In the genomic region with DNA sequence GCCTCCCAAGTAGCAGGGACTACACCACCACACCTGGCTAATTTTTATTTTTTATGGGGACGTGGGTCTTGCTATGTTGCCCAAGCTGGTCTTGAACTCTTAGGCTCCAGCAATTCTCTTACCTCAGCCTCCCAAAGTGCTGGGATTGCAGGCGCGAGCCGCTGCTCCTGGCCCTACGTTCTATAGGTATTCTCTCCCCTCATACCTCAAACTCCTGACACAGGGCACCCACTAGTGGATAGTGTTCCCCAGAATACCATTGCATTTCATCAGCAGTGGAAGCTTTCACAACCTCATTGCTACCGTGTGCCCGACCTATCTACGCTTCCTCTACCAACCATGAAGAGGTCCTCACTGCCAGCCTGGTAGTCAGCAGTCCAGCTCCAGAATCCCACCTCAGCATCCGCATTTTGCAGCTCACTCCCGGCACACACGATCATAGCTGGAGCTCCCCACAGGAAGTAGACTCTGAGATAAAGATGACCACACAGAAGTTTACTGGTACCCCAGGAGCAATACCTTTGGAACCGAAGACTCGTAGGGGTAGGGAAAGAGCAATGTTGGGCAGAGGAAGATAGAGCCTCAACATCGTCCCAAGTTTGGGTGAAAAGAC, we compare ENCODE assay signal across 21 cellular contexts. TPM values are rescaled to one million over a fixed set of nuclear protein-coding genes. Genes with fewer than 3 reads are reported as not detected.
DNase-seq lines count a peak whose midpoint lies in the region; ATAC-seq, FAIRE-seq and TF ChIP-seq lines count a peak whose summit lies in the region.
"Had no signal": no experiment of that assay in that cellular context is flagged by ENCODE, and none has a peak within 500 bp of the region (broad histone marks: within the 10 kb centered on the region; RNA-seq: fewer than 3 reads in every experiment).

No MANE protein-coding gene starts in this region.

- H3K9ac ChIP-seq in adipocyte (ENCODE audit: low read length) (no peak overlapping the region), neural progenitor cell (no peak overlapping the region)

- H3K27me3 ChIP-seq in Caco-2 (replicated peaks; ENCODE audit: control insufficient read depth, insufficient read depth, low read length), result no peaks in the 10 kb centered on the region
- peaks cover 19% of the 10 kb centered on the region for H3K27me3 ChIP-seq in adipocyte (replicated peaks; ENCODE audit: control insufficient read depth, insufficient read depth, low read length)
- no peaks in the 10 kb centered on the region for H3K27me3 ChIP-seq in neural progenitor cell

- no peaks in the 10 kb centered on the region for H3K36me3 Mint-ChIP-seq in Caco-2 (ENCODE audit: insufficient read depth, unreplicated experiment)
- H3K36me3 Mint-ChIP-seq in neural progenitor cell, result no peaks in the 10 kb centered on the region
- H3K36me3 Mint-ChIP-seq: activated naive CD8-positive, alpha-beta T cell treated with anti-CD3 and anti-CD28 coated beads for 36 hours; CD4-positive, alpha-beta memory T cell; naive B cell had no signal

- H3K4me1 Mint-ChIP-seq in Caco-2 (ENCODE audit: low read depth, unreplicated experiment) (peaks cover 15% of the 10 kb centered on the region), neural progenitor cell (no peaks in the 10 kb centered on the region)

- CTCF ChIA-PET in Caco-2 (lab: Charles Lee), result interaction anchor here (0.5 to 1.0 kb wide), 4 partner anchors 14 to 202 kb away, joined by 3 to 5 read pairs (median 3); no protein-coding TSS in a partner anchor

- no peak overlapping the region for H3K4me2 ChIP-seq in neural progenitor cell

- no peaks in the 10 kb centered on the region for H3F3A ChIP-seq in neural progenitor cell (ENCODE audit: low read depth)

- intact Hi-C loops in Caco-2 (cut with micrococcal nuclease; ENCODE audit: unreplicated experiment), result loop anchor here (2.0 to 5.0 kb wide), 3 partner anchors 35 to 567 kb away; a partner anchor contains a TSS

- no TSS peak for BruUV-seq in Caco-2 (replicated peaks; lab: Mats Ljungman, UMichigan)

- ATAC-seq in stimulated activated naive CD8-positive, alpha-beta T cell treated with anti-CD3 and anti-CD28 coated beads, Interleukin-15, Interleukin-2, amounts not matched to agents 100 U/mL and 50 U/mL, for 24 hours, result no peak

- POLR2A ChIA-PET in Caco-2 (lab: Charles Lee), result interaction anchor here (1.1 kb wide), 1 partner anchor 68 kb away, joined by 4 read pairs; no protein-coding TSS in a partner anchor

- H3K4me3 ChIP-seq in Caco-2 (ENCODE audit: low read depth, low read length), result no peak overlapping the region
- peak overlapping the region; percentile 55 for H3K4me3 ChIP-seq in adipocyte (ENCODE audit: low read length)
- no peak overlapping the region for H3K4me3 ChIP-seq in neural progenitor cell
- H3K4me3 ChIP-seq: heart left ventricle had no signal

- no peak for FAIRE-seq in frontal cortex (lab: Jason Lieb, UNC)
- FAIRE-seq: endothelial cell of umbilical vein had no signal

- H3K4me3 Mint-ChIP-seq in Caco-2 (ENCODE audit: unreplicated experiment) (peak overlapping the region; percentile 58), neural progenitor cell (no peak overlapping the region)
- H3K4me3 Mint-ChIP-seq: activated naive CD8-positive, alpha-beta T cell treated with anti-CD3 and anti-CD28 coated beads for 36 hours; CD4-positive, alpha-beta memory T cell; central memory CD8-positive, alpha-beta T cell; naive B cell had no signal

- H3K9me3 ChIP-seq in Caco-2, result no peaks in the 10 kb centered on the region
- H3K9me3 ChIP-seq in adipocyte (ENCODE audit: control insufficient read depth, low read length), result peaks cover 22% of the 10 kb centered on the region
- no peaks in the 10 kb centered on the region for H3K9me3 ChIP-seq in neural progenitor cell (ENCODE audit: low read depth)
- H3K9me3 ChIP-seq: heart left ventricle had no signal

- no peak overlapping the region for H3K27ac ChIP-seq in neural progenitor cell
- H3K27ac ChIP-seq: heart left ventricle, HL-60 had no signal

- H2AFZ ChIP-seq in neural progenitor cell (replicated peaks), result peak overlapping the region; percentile 71

- H3K9me3 Mint-ChIP-seq in Caco-2 (ENCODE audit: unreplicated experiment), result no peaks in the 10 kb centered on the region
- peaks cover 4% of the 10 kb centered on the region for H3K9me3 Mint-ChIP-seq in neural progenitor cell
- H3K9me3 Mint-ChIP-seq: activated naive CD8-positive, alpha-beta T cell treated with anti-CD3 and anti-CD28 coated beads for 36 hours; CD4-positive, alpha-beta memory T cell; central memory CD8-positive, alpha-beta T cell had no signal

- H4K20me1 ChIP-seq in neural progenitor cell (ENCODE audit: low read depth), result no peaks in the 10 kb centered on the region

- H3K27me3 Mint-ChIP-seq in Caco-2 (ENCODE audit: insufficient read depth, unreplicated experiment) (peaks cover 3% of the 10 kb centered on the region), neural progenitor cell (ENCODE audit: insufficient read depth, low read depth) (no peaks in the 10 kb centered on the region)

- no peaks in the 10 kb centered on the region for H3K79me2 ChIP-seq in neural progenitor cell (ENCODE audit: low read depth)

- H3K4me1 ChIP-seq in Caco-2 (no peaks in the 10 kb centered on the region), adipocyte (ENCODE audit: control insufficient read depth, insufficient read depth, low read length) (peaks cover 5% of the 10 kb centered on the region), neural progenitor cell (no peaks in the 10 kb centered on the region)

- TF ChIP-seq CTCF in Caco-2 (IDR thresholded peaks at IDR 0.05; ENCODE audit: insufficient read depth in 1 of 2, low read depth in 1 of 2, low read length in 1 of 2, severe bottlenecking in 1 of 2, unreplicated experiment in 1 of 2), result no peak
- TF ChIP-seq CTCF in neural progenitor cell (IDR thresholded peaks at IDR 0.05), result no peak

- H3K27ac Mint-ChIP-seq in Caco-2 (ENCODE audit: unreplicated experiment) (no peak overlapping the region), neural progenitor cell (no peak overlapping the region)
- H3K27ac Mint-ChIP-seq: activated naive CD8-positive, alpha-beta T cell treated with anti-CD3 and anti-CD28 coated beads for 36 hours; CD4-positive, alpha-beta memory T cell had no signal

- H3K36me3 ChIP-seq in Caco-2 (ENCODE audit: control insufficient read depth, insufficient read depth, low read length) (no peaks in the 10 kb centered on the region), adipocyte (ENCODE audit: control insufficient read depth, insufficient read depth, low read length, severe bottlenecking) (no peaks in the 10 kb centered on the region), neural progenitor cell (no peaks in the 10 kb centered on the region)
- H3K36me3 ChIP-seq: heart left ventricle had no signal

- DNase-seq in Caco-2 (peak in 1 of 2 experiments; percentile 32), HT1080 (ENCODE audit: low read depth) (peak; percentile 21), adipocyte (ENCODE audit: low read depth) (no peak), neural progenitor cell (ENCODE audit: low spot score) (no peak), frontal cortex (ENCODE audit: low spot score in 2 of 2) (no peak), GM19238 (ENCODE audit: insufficient read length, low spot score) (no peak)
- DNase-seq in stimulated activated naive CD8-positive, alpha-beta T cell treated with anti-CD3 and anti-CD28 coated beads, Interleukin-15, Interleukin-2, amounts not matched to agents 100 U/mL and 50 U/mL, for 24 hours, result no peak
- DNase-seq: activated CD4-positive, CD25-positive, alpha-beta regulatory T cell treated with anti-CD3 and anti-CD28 coated beads, Interleukin-2, amount 50 U/mL, for 72 hours; activated CD8-positive, alpha-beta memory T cell treated with anti-CD3 and anti-CD28 coated beads, Interleukin-2, amount 50 U/mL, for 4 hours; activated naive CD8-positive, alpha-beta T cell treated with anti-CD3 and anti-CD28 coated beads for 36 hours; CD4-positive, alpha-beta memory T cell; left cardiac atrium; naive B cell; NCI-H2107; stimulated activated CD4-positive, alpha-beta T cell treated with anti-CD3 and anti-CD28 coated beads, Interleukin-4, amount 100 ng/mL, for 1 hour had no signal

RNA-seq across cellular contexts. Expression of a gene that starts 9.3 kb away (rescaled TPM):
- total RNA-seq in Caco-2 (2022) (not detected in 2 replicates), neural progenitor cell (ENCODE audit: low replicate concordance) (not detected in 2 replicates), frontal cortex (not detected)
- not detected in 2 replicates for total RNA-seq in HT1080 (2014; rRNA removed; shearing (Covaris generic))
- polyA plus RNA-seq in HT1080 (2015; cell fraction: cytosol; rRNA removed), result not detected in 2 replicates
- polyA plus RNA-seq in HT1080 (2015; cell fraction: nucleus; rRNA removed), result not detected in 2 replicates
- total RNA-seq: activated naive CD8-positive, alpha-beta T cell treated with anti-CD3 and anti-CD28 coated beads for 36 hours; CD4-positive, alpha-beta memory T cell; endothelial cell of umbilical vein; left cardiac atrium; MCF 10A; urinary bladder had no signal
- polyA plus RNA-seq: CD4-positive, alpha-beta memory T cell; endothelial cell of umbilical vein had no signal

RNA-seq across cellular contexts. Expression of a gene that starts 21.2 kb away (rescaled TPM):
- total RNA-seq in Caco-2 (2022), result not detected in 2 replicates
- not detected in 2 replicates for total RNA-seq in HT1080 (2014; rRNA removed; shearing (Covaris generic))
- not detected in 2 replicates for polyA plus RNA-seq in HT1080 (2015; cell fraction: cytosol; rRNA removed)
- polyA plus RNA-seq in HT1080 (2015; cell fraction: nucleus; rRNA removed), result not detected in 2 replicates
- total RNA-seq in neural progenitor cell (ENCODE audit: low replicate concordance), result not detected in 2 replicates
- total RNA-seq in frontal cortex, result not detected
- total RNA-seq: activated naive CD8-positive, alpha-beta T cell treated with anti-CD3 and anti-CD28 coated beads for 36 hours; CD4-positive, alpha-beta memory T cell; endothelial cell of umbilical vein; MCF 10A; urinary bladder had no signal
- polyA plus RNA-seq: CD4-positive, alpha-beta memory T cell; endothelial cell of umbilical vein had no signal

RNA-seq across cellular contexts. Expression of a gene that starts 49.3 kb away (rescaled TPM):
- total RNA-seq in Caco-2 (2022), result 11.4 and 14.2 TPM in 2 replicates
- total RNA-seq in HT1080 (2014; rRNA removed; shearing (Covaris generic)), result 9.5 and 13.5 TPM in 2 replicates
- 7.4 and 9.0 TPM in 2 replicates for polyA plus RNA-seq in HT1080 (2015; cell fraction: cytosol; rRNA removed)
- polyA plus RNA-seq in HT1080 (2015; cell fraction: nucleus; rRNA removed), result 5.9 and 8.0 TPM in 2 replicates
- total RNA-seq in neural progenitor cell (ENCODE audit: low replicate concordance), result 26.2 and 35.4 TPM in 2 replicates
- total RNA-seq in frontal cortex, result 66.9 TPM

RNA-seq across cellular contexts. Expression of a gene that starts 53.8 kb away (rescaled TPM):
- total RNA-seq in Caco-2 (2022) (94.0 and 95.5 TPM in 2 replicates), neural progenitor cell (ENCODE audit: low replicate concordance) (10.9 and 29.1 TPM in 2 replicates), frontal cortex (21.6 TPM)
- total RNA-seq in HT1080 (2014; rRNA removed; shearing (Covaris generic)), result 81.0 and 92.8 TPM in 2 replicates
- 55.0 and 60.8 TPM in 2 replicates for polyA plus RNA-seq in HT1080 (2015; cell fraction: cytosol; rRNA removed)
- 68.5 and 82.8 TPM in 2 replicates for polyA plus RNA-seq in HT1080 (2015; cell fraction: nucleus; rRNA removed)
